16 cellular contexts compared by ENCODE assay signal in the genomic region with DNA sequence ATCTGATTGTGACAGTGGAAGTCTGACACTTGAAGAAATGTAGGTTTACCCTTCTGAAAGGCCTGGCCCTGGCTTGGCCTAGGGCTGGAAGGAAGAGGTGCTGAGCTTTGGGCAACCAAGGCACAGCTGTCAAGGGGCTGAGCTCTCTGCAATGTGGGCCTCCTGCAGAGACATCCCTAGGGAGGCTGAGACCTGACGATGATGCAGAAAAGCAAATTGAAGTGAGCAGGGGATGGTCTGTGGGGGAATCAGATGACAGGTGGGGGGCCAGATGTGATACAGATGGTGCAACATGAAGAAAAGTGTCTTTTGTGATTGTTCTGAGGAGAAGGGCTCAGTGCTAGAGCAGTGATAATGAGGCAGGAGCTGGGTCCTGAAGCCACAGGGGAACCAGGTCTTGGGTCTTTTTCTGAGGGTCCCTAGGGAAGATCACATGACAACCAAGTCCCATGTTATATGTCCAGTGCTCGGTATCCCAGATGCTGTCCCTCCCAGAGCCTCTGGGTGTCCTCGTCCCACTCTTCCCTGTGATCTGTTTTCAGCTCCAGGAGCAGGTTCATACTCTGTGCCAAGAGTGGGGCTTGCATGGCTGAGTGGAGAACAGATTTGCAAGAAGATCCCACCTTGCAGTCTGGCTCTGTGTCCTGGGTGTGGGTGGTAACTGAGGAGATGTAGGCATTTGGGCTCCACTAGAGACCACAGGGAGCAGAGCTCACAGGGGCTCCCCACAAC.
DNase-seq lines count a peak whose midpoint lies in the region; ATAC-seq and TF ChIP-seq lines count a peak whose summit lies in the region.
"Had no signal": no experiment of that assay in that cellular context is flagged by ENCODE, and none has a peak within 500 bp of the region (broad histone marks: within the 10 kb centered on the region; RNA-seq: fewer than 3 reads in every experiment).

No MANE protein-coding gene starts in this region.

- H3K27ac ChIP-seq in A673 (ENCODE audit: low read depth, low read length, poor library complexity, severe bottlenecking) (no peak overlapping the region), colonic mucosa (no peak overlapping the region)
- H3K27ac ChIP-seq: breast epithelium, prostate gland had no signal

- DNase-seq in A673 (ENCODE audit: low spot score) (peak; percentile 19), NCI-H524 (lab: John Stamatoyannopoulos, UW) (peak; percentile 97 to 98), germinal center (ENCODE audit: low spot score) (peak; percentile 40), colonic mucosa (no peak), HEK293T (ENCODE audit: extremely low spot score) (no peak)
- no peak for DNase-seq in activated naive CD4-positive, alpha-beta T cell treated with anti-CD3 and anti-CD28 coated beads, Interleukin-2, amount 10 ng/mL, durations not matched to agents 7 days and 5 days
- DNase-seq: activated CD4-positive, alpha-beta T cell treated with anti-CD3 and anti-CD28 coated beads, Interleukin-2, amount 10 ng/mL, durations not matched to agents 24 days and 14 days; activated naive CD8-positive, alpha-beta T cell treated with anti-CD3 and anti-CD28 coated beads, Interleukin-2, amount 10 ng/mL, durations not matched to agents 7 days and 5 days; effector CD4-positive, alpha-beta T cell; SHP77; stimulated activated CD4-positive, alpha-beta T cell treated with anti-CD3 and anti-CD28 coated beads, Interleukin-12 subunit alpha, Interleukin-12 subunit beta, amount 100 ng/mL, for 4 hours had no signal

- H3K27me3 ChIP-seq in A673 (replicated peaks; ENCODE audit: insufficient read depth, low read depth, low read length, poor library complexity) (no peaks in the 10 kb centered on the region), colonic mucosa (no peaks in the 10 kb centered on the region)

- POLR2A ChIA-PET in A673 (lab: Charles Lee; ENCODE audit: low non-redundant PET) = no interaction called here
- POLR2A ChIA-PET in HEK293T (lab: Yijun Ruan, JAX) = interaction anchor here (0.7 kb wide), 1 partner anchor 90 kb away, joined by 3 read pairs; no protein-coding TSS in a partner anchor

- H3K36me3 ChIP-seq in A673 (ENCODE audit: insufficient read depth, low read length, poor library complexity, severe bottlenecking) (no peaks in the 10 kb centered on the region), colonic mucosa (no peaks in the 10 kb centered on the region)
- H3K36me3 ChIP-seq: breast epithelium, prostate gland had no signal

- no peaks in the 10 kb centered on the region for H3K9me3 ChIP-seq in A673 (ENCODE audit: low read depth, low read length, poor library complexity, severe bottlenecking)
- no peaks in the 10 kb centered on the region for H3K9me3 ChIP-seq in colonic mucosa
- H3K9me3 ChIP-seq: breast epithelium, prostate gland had no signal

- H3K4me1 ChIP-seq in A673 (ENCODE audit: insufficient read depth, low read length, poor library complexity, severe bottlenecking) (no peaks in the 10 kb centered on the region), colonic mucosa (no peaks in the 10 kb centered on the region)
- H3K4me1 ChIP-seq: breast epithelium, prostate gland had no signal

- no peak overlapping the region for H3K4me3 Mint-ChIP-seq in activated naive CD4-positive, alpha-beta T cell treated with anti-CD3 and anti-CD28 coated beads, Interleukin-2, amount 10 ng/mL, durations not matched to agents 7 days and 5 days
- H3K4me3 Mint-ChIP-seq: activated CD4-positive, alpha-beta T cell treated with anti-CD3 and anti-CD28 coated beads, Interleukin-2, amount 10 ng/mL, durations not matched to agents 24 days and 14 days; activated naive CD8-positive, alpha-beta T cell treated with anti-CD3 and anti-CD28 coated beads, Interleukin-2, amount 10 ng/mL, durations not matched to agents 7 days and 5 days; stimulated activated naive CD8-positive, alpha-beta T cell treated with anti-CD3 and anti-CD28 coated beads, Interleukin-15, Interleukin-2, amounts not matched to agents 100 ng/mL and 50 ng/mL, for 24 hours had no signal

- H3K9ac ChIP-seq in colonic mucosa (ENCODE audit: low read depth in 2 of 2, low read length in 2 of 2) = no peak overlapping the region

- no peak for TF ChIP-seq CTCF in A673 (conservative IDR thresholded peaks at IDR 0.05; ENCODE audit: low read depth, low read length)
- TF ChIP-seq CTCF in GM12872 (IDR thresholded peaks at IDR 0.05; ENCODE audit: insufficient read depth, low read depth, low read length) = 0 out of 3 replicates have a peak, but pooled peaks have one; percentile 16
- no peak for TF ChIP-seq CTCF in colonic mucosa (IDR thresholded peaks at IDR 0.05)

- CTCF ChIA-PET in A673 (lab: Charles Lee) = no interaction called here
- CTCF ChIA-PET in activated naive CD4-positive, alpha-beta T cell treated with anti-CD3 and anti-CD28 coated beads, Interleukin-2, amount 10 ng/mL, durations not matched to agents 7 days and 5 days (lab: Charles Lee) = interaction anchor here (0.9 to 2.3 kb wide), 3 partner anchors 31 to 98 kb away, joined by 3 to 7 read pairs (median 3); no protein-coding TSS in a partner anchor
- CTCF ChIA-PET in HEK293T (lab: Yijun Ruan, JAX) = no interaction called here

- peaks cover 9% of the 10 kb centered on the region for H3K4me1 Mint-ChIP-seq in activated naive CD4-positive, alpha-beta T cell treated with anti-CD3 and anti-CD28 coated beads, Interleukin-2, amount 10 ng/mL, durations not matched to agents 7 days and 5 days

- peaks cover 54% of the 10 kb centered on the region for H3K27me3 Mint-ChIP-seq in activated naive CD4-positive, alpha-beta T cell treated with anti-CD3 and anti-CD28 coated beads, Interleukin-2, amount 10 ng/mL, durations not matched to agents 7 days and 5 days

- BruUV-seq in A673 (replicated peaks; lab: Mats Ljungman, UMichigan) = no TSS peak

- H3K9me3 Mint-ChIP-seq in activated naive CD4-positive, alpha-beta T cell treated with anti-CD3 and anti-CD28 coated beads, Interleukin-2, amount 10 ng/mL, durations not matched to agents 7 days and 5 days = no peaks in the 10 kb centered on the region
- H3K9me3 Mint-ChIP-seq: activated CD4-positive, alpha-beta T cell treated with anti-CD3 and anti-CD28 coated beads, Interleukin-2, amount 10 ng/mL, durations not matched to agents 24 days and 14 days; activated naive CD8-positive, alpha-beta T cell treated with anti-CD3 and anti-CD28 coated beads, Interleukin-2, amount 10 ng/mL, durations not matched to agents 7 days and 5 days; stimulated activated naive CD8-positive, alpha-beta T cell treated with anti-CD3 and anti-CD28 coated beads, Interleukin-15, Interleukin-2, amounts not matched to agents 100 ng/mL and 50 ng/mL, for 24 hours had no signal

- H3K27ac Mint-ChIP-seq in activated naive CD4-positive, alpha-beta T cell treated with anti-CD3 and anti-CD28 coated beads, Interleukin-2, amount 10 ng/mL, durations not matched to agents 7 days and 5 days = no peak overlapping the region
- H3K27ac Mint-ChIP-seq: activated CD4-positive, alpha-beta T cell treated with anti-CD3 and anti-CD28 coated beads, Interleukin-2, amount 10 ng/mL, durations not matched to agents 24 days and 14 days; activated naive CD8-positive, alpha-beta T cell treated with anti-CD3 and anti-CD28 coated beads, Interleukin-2, amount 10 ng/mL, durations not matched to agents 7 days and 5 days; stimulated activated naive CD8-positive, alpha-beta T cell treated with anti-CD3 and anti-CD28 coated beads, Interleukin-15, Interleukin-2, amounts not matched to agents 100 ng/mL and 50 ng/mL, for 24 hours had no signal

- no peak for ATAC-seq in HG03354 (IDR thresholded peaks at IDR 0.05; ENCODE audit: poor library complexity, severe bottlenecking, unreplicated experiment)

- no peaks in the 10 kb centered on the region for H3K36me3 Mint-ChIP-seq in activated naive CD4-positive, alpha-beta T cell treated with anti-CD3 and anti-CD28 coated beads, Interleukin-2, amount 10 ng/mL, durations not matched to agents 7 days and 5 days
- H3K36me3 Mint-ChIP-seq: activated naive CD8-positive, alpha-beta T cell treated with anti-CD3 and anti-CD28 coated beads, Interleukin-2, amount 10 ng/mL, durations not matched to agents 7 days and 5 days had no signal

- H3K4me3 ChIP-seq in A673 (ENCODE audit: low read depth, low read length, poor library complexity, severe bottlenecking) (no peak overlapping the region), colonic mucosa (no peak overlapping the region)
- H3K4me3 ChIP-seq: breast epithelium, prostate gland had no signal

- intact Hi-C loops in A673 (cut with micrococcal nuclease; ENCODE audit: unreplicated experiment) = no loop called here
- intact Hi-C loops in colonic mucosa (cut with DNase I) = no loop called here

TF ChIP-seq in HEK293T, 16 proteins besides CTCF, POLR2A, EP300 and RAD21:
- TF ChIP-seq ARNT (IDR thresholded peaks at IDR 0.05) (no peak), FOXM1 (IDR thresholded peaks at IDR 0.05; ENCODE audit: borderline replicate concordance) (no peak), L3MBTL2 (conservative IDR thresholded peaks at IDR 0.05) (no peak), ZNF384 (IDR thresholded peaks at IDR 0.05) (no peak), SP1 (IDR thresholded peaks at IDR 0.05) (no peak), FOXK2 (IDR thresholded peaks at IDR 0.05) (no peak), CTBP1 (IDR thresholded peaks at IDR 0.05; ENCODE audit: borderline replicate concordance) (no peak), BHLHE40 (IDR thresholded peaks at IDR 0.05; ENCODE audit: borderline replicate concordance) (no peak), HDGF (IDR thresholded peaks at IDR 0.05; ENCODE audit: borderline replicate concordance) (no peak), FOXA1 (IDR thresholded peaks at IDR 0.05) (no peak), TARDBP (IDR thresholded peaks at IDR 0.05) (no peak), SUZ12 (IDR thresholded peaks at IDR 0.05) (no peak), LEF1 (IDR thresholded peaks at IDR 0.05; ENCODE audit: borderline replicate concordance) (no peak), ELF4 (IDR thresholded peaks at IDR 0.05) (no peak), NFRKB (IDR thresholded peaks at IDR 0.05) (no peak)
- TF ChIP-seq, protein P1, sequence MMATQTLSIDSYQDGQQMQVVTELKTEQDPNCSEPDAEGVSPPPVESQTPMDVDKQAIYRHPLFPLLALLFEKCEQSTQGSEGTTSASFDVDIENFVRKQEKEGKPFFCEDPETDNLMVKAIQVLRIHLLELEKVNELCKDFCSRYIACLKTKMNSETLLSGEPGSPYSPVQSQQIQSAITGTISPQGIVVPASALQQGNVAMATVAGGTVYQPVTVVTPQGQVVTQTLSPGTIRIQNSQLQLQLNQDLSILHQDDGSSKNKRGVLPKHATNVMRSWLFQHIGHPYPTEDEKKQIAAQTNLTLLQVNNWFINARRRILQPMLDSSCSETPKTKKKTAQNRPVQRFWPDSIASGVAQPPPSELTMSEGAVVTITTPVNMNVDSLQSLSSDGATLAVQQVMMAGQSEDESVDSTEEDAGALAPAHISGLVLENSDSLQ (IDR thresholded peaks at IDR 0.05) = no peak

Comparison
In these comparisons a context has a peak if more than half of its experiments do, and no peak if none do; other contexts are left out.
1. DNase-seq: peak in A673 (single experiment), NCI-H524 (2 of 2) and germinal center (single experiment); none in colonic mucosa (single experiment), activated naive CD4-positive, alpha-beta T cell treated with anti-CD3 and anti-CD28 coated beads, Interleukin-2, amount 10 ng/mL, durations not matched to agents 7 days and 5 days (single experiment) and HEK293T (single experiment).